In genomic region chr4:82201805-82202636, GRCh38 we compare ENCODE assay signal across 8 cellular contexts.
DNase-seq lines count a peak whose midpoint lies in the region; ATAC-seq and TF ChIP-seq lines count a peak whose summit lies in the region.

No MANE protein-coding gene starts in this region.

- H2AFZ ChIP-seq in GM23248 (no peak overlapping the region), neuronal stem cell (ENCODE audit: low read length) (no peak overlapping the region)

- H3K4ac ChIP-seq in neuronal stem cell (ENCODE audit: low read length): no peak overlapping the region

- H3K4me3 ChIP-seq in GM23248 (no peak overlapping the region), epithelial cell of proximal tubule (ENCODE audit: low read depth, low read length) (no peak overlapping the region), neuronal stem cell (ENCODE audit: low read length in 2 of 2) (no peak overlapping the region)

- WGBS in GM23248 (ENCODE audit: low coverage in 1 of 2, low lambda C conversion rate in 2 of 2, missing lambda C conversion rate in 2 of 2), 2 experiments: 57 to 60% methylated on average over 3 of the region's 3 CpGs
- WGBS in neuronal stem cell (ENCODE audit: extremely low coverage in 2 of 2, insufficient read length in 2 of 2, insufficient replicate concordance in 1 of 2), 2 donors: no CpG with 5 or more reads among the region's 3 CpGs

- H3K4me3 Mint-ChIP-seq in Calu3 (ENCODE audit: low read depth, unreplicated experiment) (no peak overlapping the region), WTC11 (no peak overlapping the region)

- no peak overlapping the region for H3K23ac ChIP-seq in neuronal stem cell (ENCODE audit: low read depth, low read length, poor library complexity)

- CTCF ChIA-PET in Calu3 (lab: Charles Lee): interaction anchor here (1.1 kb wide), 1 partner anchor 283 kb away, joined by 3 read pairs; no protein-coding TSS in a partner anchor
- CTCF ChIA-PET in WTC11 (lab: Charles Lee): interaction anchor here (0.7 to 1.7 kb wide), 5 partner anchors 67 to 732 kb away, joined by 3 to 5 read pairs (median 3); no protein-coding TSS in a partner anchor

- no peaks in the 10 kb centered on the region for H3K79me2 ChIP-seq in GM23248 (ENCODE audit: insufficient read depth)

- DNase-seq in Calu3: peak; percentile 62
- DNase-seq in GM23248: peak; percentile 60
- DNase-seq in NCI-H2171 (lab: John Stamatoyannopoulos, UW): peak; percentile 24
- DNase-seq in WTC11 (ENCODE audit: low spot score): peak; percentile 72
- DNase-seq in epithelial cell of proximal tubule (ENCODE audit: low read depth): no peak
- peak; percentile 56 for DNase-seq in neuronal stem cell (ENCODE audit: low spot score)
- no peak for DNase-seq in sciatic nerve (ENCODE audit: low spot score)
- no peak for DNase-seq in AG08396 (ENCODE audit: low spot score)

- H3K9me2 ChIP-seq in GM23248 (ENCODE audit: insufficient read depth): no peaks in the 10 kb centered on the region

- no peaks in the 10 kb centered on the region for H3K9me3 ChIP-seq in GM23248 (ENCODE audit: low read depth)
- no peaks in the 10 kb centered on the region for H3K9me3 ChIP-seq in neuronal stem cell (replicated peaks in 1 of 2; ENCODE audit: control insufficient read depth in 2 of 2, insufficient read depth in 1 of 2, low read depth in 1 of 2, low read length in 2 of 2)

- peaks cover 42% of the 10 kb centered on the region for H3K4me1 Mint-ChIP-seq in Calu3 (ENCODE audit: low read depth, unreplicated experiment)
- H3K4me1 Mint-ChIP-seq in WTC11: no peaks in the 10 kb centered on the region

- no peak overlapping the region for H3K14ac ChIP-seq in neuronal stem cell (ENCODE audit: low read length)

- H4K20me1 ChIP-seq in GM23248 (ENCODE audit: insufficient read depth): no peaks in the 10 kb centered on the region

- no peak overlapping the region for H3K4me2 ChIP-seq in GM23248 (ENCODE audit: unreplicated experiment)
- no peak overlapping the region for H3K4me2 ChIP-seq in neuronal stem cell (ENCODE audit: insufficient read depth, low read length, poor library complexity, severe bottlenecking)

- no peak overlapping the region for H2BK5ac ChIP-seq in neuronal stem cell (ENCODE audit: low read length)

- no TSS peak for BruUV-seq in Calu3 (replicated peaks; lab: Mats Ljungman, UMichigan)

- H3K27ac ChIP-seq in GM23248: no peak overlapping the region
- H3K27ac ChIP-seq in neuronal stem cell (replicated peaks; ENCODE audit: low read length): no peak overlapping the region

- H3K18ac ChIP-seq in neuronal stem cell (ENCODE audit: low read length): no peak overlapping the region

- H3K9ac ChIP-seq in GM23248: no peak overlapping the region
- H3K9ac ChIP-seq in neuronal stem cell (ENCODE audit: low read depth, low read length, poor library complexity): no peak overlapping the region

- ATAC-seq in WTC11 (peak; percentile 93), sciatic nerve (no peak)

- H2BK120ac ChIP-seq in neuronal stem cell (ENCODE audit: low read depth, low read length): no peak overlapping the region

- POLR2A ChIA-PET in WTC11 (lab: Charles Lee): no interaction called here

- H3K4me1 ChIP-seq in GM23248 (ENCODE audit: insufficient read depth) (no peaks in the 10 kb centered on the region), neuronal stem cell (ENCODE audit: control insufficient read depth in 2 of 2, insufficient read depth in 1 of 2, low read depth in 1 of 2, low read length in 2 of 2) (no peaks in the 10 kb centered on the region)

- intact Hi-C loops in Calu3 (cut with micrococcal nuclease; ENCODE audit: unreplicated experiment): loop anchor here (1.0 to 10.0 kb wide), 5 partner anchors 65 to 796 kb away; no protein-coding TSS in a partner anchor
- intact Hi-C loops in sciatic nerve (cut with DNase I): no loop called here

- H2BK12ac ChIP-seq in neuronal stem cell (ENCODE audit: low read length): no peak overlapping the region

- no peaks in the 10 kb centered on the region; the same call in 1 of the 2 replicates for H3K27me3 ChIP-seq in GM23248 (replicated peaks; ENCODE audit: insufficient read depth)
- no peaks in the 10 kb centered on the region for H3K27me3 ChIP-seq in neuronal stem cell (ENCODE audit: control insufficient read depth in 3 of 3, insufficient read depth in 3 of 3, low read depth in 1 of 3, low read length in 3 of 3)

- no peaks in the 10 kb centered on the region for H3K36me3 ChIP-seq in GM23248 (ENCODE audit: low read depth)
- H3K36me3 ChIP-seq in neuronal stem cell (replicated peaks in 1 of 2; ENCODE audit: control insufficient read depth in 2 of 2, insufficient read depth in 2 of 2, low read length in 2 of 2): no peaks in the 10 kb centered on the region

- no peaks in the 10 kb centered on the region for H3K27me3 Mint-ChIP-seq in Calu3 (ENCODE audit: unreplicated experiment)
- H3K27me3 Mint-ChIP-seq in WTC11 (ENCODE audit: low read depth): no peaks in the 10 kb centered on the region

- no peak overlapping the region for H4K8ac ChIP-seq in neuronal stem cell (ENCODE audit: low read depth, low read length)

- H3K79me1 ChIP-seq in neuronal stem cell (ENCODE audit: low read depth, low read length): no peaks in the 10 kb centered on the region

- peaks cover 3% of the 10 kb centered on the region for H3K9me3 Mint-ChIP-seq in Calu3 (ENCODE audit: low read depth, unreplicated experiment)
- peaks cover 14% of the 10 kb centered on the region for H3K9me3 Mint-ChIP-seq in WTC11

- in situ Hi-C loops in GM23248 (cut with MboI): loop anchor here (25.0 kb wide), 1 partner anchor 740 kb away; the partner anchor contains the start of gene RASGEF1B

- no peak overlapping the region for H2AK5ac ChIP-seq in neuronal stem cell (ENCODE audit: low read depth, low read length)

- no peak overlapping the region for H4K91ac ChIP-seq in neuronal stem cell (ENCODE audit: low read depth, low read length, poor library complexity)

- no peak overlapping the region for H2BK15ac ChIP-seq in neuronal stem cell (ENCODE audit: low read length)

- H3K27ac Mint-ChIP-seq in Calu3 (ENCODE audit: unreplicated experiment) (no peak overlapping the region), WTC11 (no peak overlapping the region; the same call in 1 of the 2 replicates)

- TF ChIP-seq CTCF in Calu3 (IDR thresholded peaks at IDR 0.05; ENCODE audit: unreplicated experiment): peak; percentile 65
- TF ChIP-seq CTCF in WTC11 (IDR thresholded peaks at IDR 0.05): peak; percentile 78
- peak; percentile 79 for TF ChIP-seq CTCF in epithelial cell of proximal tubule (conservative IDR thresholded peaks at IDR 0.05; ENCODE audit: low read depth, low read length)

- no peaks in the 10 kb centered on the region for H3F3A ChIP-seq in GM23248 (ENCODE audit: insufficient read depth)

- H3K36me3 Mint-ChIP-seq in Calu3 (ENCODE audit: insufficient read depth, unreplicated experiment): no peaks in the 10 kb centered on the region
- no peaks in the 10 kb centered on the region for H3K36me3 Mint-ChIP-seq in WTC11

TF ChIP-seq in WTC11, 78 proteins besides CTCF, POLR2A, EP300 and RAD21:
- TF ChIP-seq ETV6 (CRISPR knock-in tag; IDR thresholded peaks at IDR 0.05) (0 out of 2 replicates have a peak, but pooled peaks have one; percentile 28), ZMAT4 (CRISPR knock-in tag; IDR thresholded peaks at IDR 0.05) (no peak), CREB1 (CRISPR knock-in tag; IDR thresholded peaks at IDR 0.05) (no peak), IRF2 (CRISPR knock-in tag; IDR thresholded peaks at IDR 0.05; ENCODE audit: borderline replicate concordance, low read depth) (no peak), ZNF425 (CRISPR knock-in tag; conservative IDR thresholded peaks at IDR 0.05) (0 out of 2 replicates have a peak, but pooled peaks have one; percentile 37), TCF7 (CRISPR knock-in tag; IDR thresholded peaks at IDR 0.05; ENCODE audit: low read depth) (no peak)

Comparison
In these comparisons a context has a peak if more than half of its experiments do, and no peak if none do; other contexts are left out.
1. DNase-seq: peak in Calu3 (single experiment), GM23248 (single experiment), NCI-H2171 (single experiment), WTC11 (single experiment) and neuronal stem cell (single experiment); none in epithelial cell of proximal tubule (single experiment), sciatic nerve (single experiment) and AG08396 (single experiment).
2. Peak in every context shown above with its lines, with median percentiles within 50 percentile points of each other: CTCF ChIP-seq.